ENCODE assay signal across 19 cellular contexts in genomic region chr1:112893288-112894009, GRCh38.
DNase-seq lines count a peak whose midpoint lies in the region; TF ChIP-seq lines count a peak whose summit lies in the region.
"Had no signal": no experiment of that assay in that cellular context is flagged by ENCODE, and none has a peak within 500 bp of the region (broad histone marks: within the 10 kb centered on the region; RNA-seq: fewer than 3 reads in every experiment).

No MANE protein-coding gene starts in this region.

- H3K9me2 ChIP-seq in GM23248 (ENCODE audit: insufficient read depth) = no peaks in the 10 kb centered on the region

- H3K4me3 ChIP-seq in HEK293 (ENCODE audit: low read depth, low read length) = no peak overlapping the region
- H3K4me3 ChIP-seq in endodermal cell (ENCODE audit: low read length) = peak overlapping the region; percentile 51
- no peak overlapping the region for H3K4me3 ChIP-seq in mesendoderm (ENCODE audit: low read length)
- no peak overlapping the region for H3K4me3 ChIP-seq in GM23248
- H3K4me3 ChIP-seq: BLaER1 treated with 17β-estradiol and CSF1 and Interleukin-3, amounts not matched to agents 10 nM and 100 nM; GM12878 had no signal

- H3K18ac ChIP-seq in mesendoderm (ENCODE audit: low read length) = no peak overlapping the region

- H3K79me2 ChIP-seq in mesendoderm (ENCODE audit: control insufficient read depth, insufficient read depth, low read length) (no peaks in the 10 kb centered on the region), GM23248 (ENCODE audit: insufficient read depth) (no peaks in the 10 kb centered on the region)

- in situ Hi-C loops in GM23248 (cut with MboI) = no loop called here

- no peak overlapping the region for H2BK5ac ChIP-seq in mesendoderm (ENCODE audit: low read length)

- H4K5ac ChIP-seq in mesendoderm (ENCODE audit: low read length) = no peak overlapping the region

- H3K4me3 Mint-ChIP-seq in endodermal cell = no peak overlapping the region
- H3K4me3 Mint-ChIP-seq: B cell; CD8-positive, alpha-beta T cell; HFFc6 had no signal

- WGBS in endodermal cell (ENCODE audit: insufficient coverage in 1 of 2, insufficient read length in 1 of 2), 2 experiments = 84 to 98% methylated on average over 5 to 6 of the region's 6 CpGs
- WGBS in mesendoderm (ENCODE audit: extremely low coverage, insufficient coverage, low lambda C conversion rate) = no CpG with 5 or more reads among the region's 6 CpGs
- WGBS in GM23248 (ENCODE audit: low coverage in 1 of 2, low lambda C conversion rate in 2 of 2, missing lambda C conversion rate in 2 of 2), 2 experiments = 89 to 91% methylated on average over 6 of the region's 6 CpGs

- H3K27me3 ChIP-seq in endodermal cell (ENCODE audit: control insufficient read depth, insufficient read depth, low read length, poor library complexity, severe bottlenecking) = no peaks in the 10 kb centered on the region
- no peaks in the 10 kb centered on the region for H3K27me3 ChIP-seq in mesendoderm (ENCODE audit: insufficient read depth, low read length, poor library complexity)
- H3K27me3 ChIP-seq in GM23248 (replicated peaks; ENCODE audit: insufficient read depth) = no peaks in the 10 kb centered on the region
- H3K27me3 ChIP-seq: BLaER1 treated with 17β-estradiol and CSF1 and Interleukin-3, amounts not matched to agents 10 nM and 100 nM had no signal

- H3K27me3 Mint-ChIP-seq in endodermal cell (ENCODE audit: insufficient read depth) = peaks cover 3% of the 10 kb centered on the region
- H3K27me3 Mint-ChIP-seq: B cell had no signal

- H3K9me3 Mint-ChIP-seq in endodermal cell = peaks cover 49% of the 10 kb centered on the region

- no peaks in the 10 kb centered on the region for H4K20me1 ChIP-seq in GM23248 (ENCODE audit: insufficient read depth)
- H4K20me1 ChIP-seq: BLaER1 treated with 17β-estradiol and CSF1 and Interleukin-3, amounts not matched to agents 10 nM and 100 nM had no signal

- H3K36me3 ChIP-seq in HEK293 (ENCODE audit: control insufficient read depth in 2 of 2, insufficient read depth in 1 of 2, low read length in 2 of 2) (no peaks in the 10 kb centered on the region), endodermal cell (ENCODE audit: control insufficient read depth, insufficient read depth, low read length) (no peaks in the 10 kb centered on the region), mesendoderm (ENCODE audit: control insufficient read depth, insufficient read depth, low read length) (no peaks in the 10 kb centered on the region), GM23248 (ENCODE audit: low read depth) (no peaks in the 10 kb centered on the region)

- H2AFZ ChIP-seq in GM23248 = no peak overlapping the region

- no peak overlapping the region for H3K23ac ChIP-seq in mesendoderm (ENCODE audit: low read length)

- H3K4me1 ChIP-seq in HEK293 (ENCODE audit: control insufficient read depth, insufficient read depth, low read length) (no peaks in the 10 kb centered on the region), endodermal cell (ENCODE audit: control insufficient read depth, insufficient read depth, low read length) (no peaks in the 10 kb centered on the region), mesendoderm (ENCODE audit: control insufficient read depth, low read depth, low read length) (no peaks in the 10 kb centered on the region), GM23248 (ENCODE audit: insufficient read depth) (0 out of 2 replicates have a peak, but pooled peaks cover under 1% of the 10 kb centered on the region)
- H3K4me1 ChIP-seq: BLaER1 treated with 17β-estradiol and CSF1 and Interleukin-3, amounts not matched to agents 10 nM and 100 nM had no signal

- H4K8ac ChIP-seq in mesendoderm (ENCODE audit: low read depth, low read length) = no peak overlapping the region

- POLR2A ChIA-PET in HEK293 (lab: Yijun Ruan, JAX) = interaction anchor here (0.6 kb wide), 1 partner anchor 166 kb away, joined by 3 read pairs; no protein-coding TSS in a partner anchor

- TF ChIP-seq CTCF in HEK293 (tag by site-specific recombination; IDR thresholded peaks at IDR 0.05) = no peak
- TF ChIP-seq CTCF in endodermal cell (conservative IDR thresholded peaks at IDR 0.05) = no peak

- H2AK5ac ChIP-seq in mesendoderm (ENCODE audit: low read length) = no peak overlapping the region

- no peaks in the 10 kb centered on the region for H3F3A ChIP-seq in GM23248 (ENCODE audit: insufficient read depth)

- H2BK15ac ChIP-seq in mesendoderm (replicated peaks; ENCODE audit: low read depth) = no peak overlapping the region

- peaks cover 6% of the 10 kb centered on the region for H3K4me1 Mint-ChIP-seq in endodermal cell
- H3K4me1 Mint-ChIP-seq: B cell had no signal

- H3K79me1 ChIP-seq in mesendoderm (ENCODE audit: low read length) = no peaks in the 10 kb centered on the region

- H3K4me2 ChIP-seq in mesendoderm (ENCODE audit: low read length) = no peak overlapping the region
- H3K4me2 ChIP-seq in GM23248 (ENCODE audit: unreplicated experiment) = no peak overlapping the region
- H3K4me2 ChIP-seq: BLaER1 treated with 17β-estradiol and CSF1 and Interleukin-3, amounts not matched to agents 10 nM and 100 nM had no signal

- no peak overlapping the region for H3K4ac ChIP-seq in mesendoderm (ENCODE audit: low read depth, low read length)

- H3K56ac ChIP-seq in mesendoderm (ENCODE audit: low read length) = no peak overlapping the region

- H3K9ac ChIP-seq in endodermal cell (ENCODE audit: extremely low read depth, low read length, poor library complexity, severe bottlenecking) (no peak overlapping the region), mesendoderm (ENCODE audit: low read length) (no peak overlapping the region), GM23248 (no peak overlapping the region)
- H3K9ac ChIP-seq: BLaER1 treated with 17β-estradiol and CSF1 and Interleukin-3, amounts not matched to agents 10 nM and 100 nM had no signal

- peak; percentile 65 for DNase-seq in OCI-M1 (lab: John Stamatoyannopoulos, UW)
- DNase-seq in endodermal cell = no peak
- DNase-seq in mesendoderm = peak; percentile 62
- DNase-seq in amygdala (lab: John Stamatoyannopoulos, UW) = no peak
- no peak for DNase-seq in DMS153 (lab: John Stamatoyannopoulos, UW)
- no peak for DNase-seq in GM23248
- DNase-seq: Calu3; CD8-positive, alpha-beta T cell; DMS53; DND-41; EL; HCEC 1CT; HFFc6; IMR-90 had no signal

- H3K9me3 ChIP-seq in HEK293 (ENCODE audit: control insufficient read depth, insufficient read depth, low read depth, low read length) = no peaks in the 10 kb centered on the region
- H3K9me3 ChIP-seq in endodermal cell (ENCODE audit: control insufficient read depth, low read length) = peaks cover 46% of the 10 kb centered on the region
- H3K9me3 ChIP-seq in GM23248 (ENCODE audit: low read depth) = no peaks in the 10 kb centered on the region

- H2BK120ac ChIP-seq in mesendoderm (ENCODE audit: low read depth, low read length) = no peak overlapping the region

- CTCF ChIA-PET in HEK293 (lab: Yijun Ruan, JAX) = interaction anchor here (0.7 kb wide), 1 partner anchor 85 kb away, joined by 3 read pairs; no protein-coding TSS in a partner anchor

- peaks cover 23% of the 10 kb centered on the region for H3K36me3 Mint-ChIP-seq in endodermal cell (ENCODE audit: low read depth)
- H3K36me3 Mint-ChIP-seq: CD8-positive, alpha-beta T cell had no signal

- H3K27ac Mint-ChIP-seq in endodermal cell = no peak overlapping the region
- H3K27ac Mint-ChIP-seq: B cell; CD8-positive, alpha-beta T cell; HFFc6 had no signal

- H3K27ac ChIP-seq in HEK293 (ENCODE audit: extremely low read depth, low read depth, low read length) (no peak overlapping the region), endodermal cell (ENCODE audit: low read depth, low read length) (no peak overlapping the region), mesendoderm (ENCODE audit: low read depth, low read length) (no peak overlapping the region), GM23248 (no peak overlapping the region)
- H3K27ac ChIP-seq: BLaER1 treated with 17β-estradiol and CSF1 and Interleukin-3, amounts not matched to agents 10 nM and 100 nM; HL-60 had no signal

TF ChIP-seq in HEK293, 187 proteins besides CTCF, POLR2A, EP300 and RAD21:
- TF ChIP-seq ZSCAN30 (tag by site-specific recombination; IDR thresholded peaks at IDR 0.05) (no peak), SETDB1 (IDR thresholded peaks at IDR 0.05; ENCODE audit: insufficient read length, low read length) (peak; percentile 85)

Comparison
In these comparisons a context has a peak if more than half of its experiments do, and no peak if none do; other contexts are left out.
1. DNase-seq: peak in OCI-M1 (single experiment) and mesendoderm (single experiment); none in endodermal cell (single experiment), amygdala (0 of 56), DMS153 (single experiment) and GM23248 (single experiment).